8 cellular contexts compared by ENCODE assay signal in genomic region chr1:89085781-89086180, GRCh38. TPM values are rescaled to one million over a fixed set of nuclear protein-coding genes. Genes with fewer than 3 reads are reported as not detected.
DNase-seq lines count a peak whose midpoint lies in the region; ATAC-seq and TF ChIP-seq lines count a peak whose summit lies in the region.

No MANE protein-coding gene starts in this region.

- peak in 2 of 3 donors; percentile 27 to 50 for DNase-seq in stimulated activated CD4-positive, alpha-beta T cell treated with anti-CD3 and anti-CD28 coated beads, Interleukin-12 subunit alpha, Interleukin-12 subunit beta, amount 100 ng/mL, for 48 hours (ENCODE audit: low read depth in 2 of 3, low spot score in 1 of 3)
- no peak for DNase-seq in stimulated activated CD4-positive, alpha-beta T cell treated with anti-CD3 and anti-CD28 coated beads, Interleukin-4, amount 100 ng/mL, for 4 hours
- peak; percentile 41 for DNase-seq in NCI-H128 (lab: John Stamatoyannopoulos, UW; ENCODE audit: unreplicated experiment)
- peak; percentile 51 for DNase-seq in activated T-helper 2 cell treated with anti-CD3 and anti-CD28 coated beads, Interferon-gamma antibody, Interleukin-2, Interleukin-4, amounts not matched to agents 10 μg/mL and 5 μg/mL and 100 μg/mL, durations not matched to agents 14 hours and 24 hours and 36 hours (ENCODE audit: low spot score)
- peak; percentile 41 for DNase-seq in iris pigment epithelial cell (ENCODE audit: low read depth)
- no peak for DNase-seq in putamen (ENCODE audit: low spot score)

- H3K27me3 Mint-ChIP-seq in activated T-helper 2 cell treated with anti-CD3 and anti-CD28 coated beads, Interferon-gamma antibody, Interleukin-2, Interleukin-4, amounts not matched to agents 10 μg/mL and 5 μg/mL and 100 μg/mL, durations not matched to agents 14 hours and 24 hours and 36 hours (ENCODE audit: low read depth): peaks cover 8% of the 10 kb centered on the region

- intact Hi-C loops in activated T-helper 2 cell treated with anti-CD3 and anti-CD28 coated beads, Interferon-gamma antibody, Interleukin-2, Interleukin-4, amounts not matched to agents 10 μg/mL and 5 μg/mL and 100 μg/mL, durations not matched to agents 14 hours and 24 hours and 36 hours (cut with micrococcal nuclease): loop anchor here (1.0 to 5.0 kb wide), 4 partner anchors 87 to 370 kb away; partner anchors contain the start of gene GBP5

- H3K9me3 Mint-ChIP-seq in activated T-helper 2 cell treated with anti-CD3 and anti-CD28 coated beads, Interferon-gamma antibody, Interleukin-2, Interleukin-4, amounts not matched to agents 10 μg/mL and 5 μg/mL and 100 μg/mL, durations not matched to agents 14 hours and 24 hours and 36 hours: peaks cover 3% of the 10 kb centered on the region

- no peak for TF ChIP-seq POLR2A in GM18505 (IDR thresholded peaks at IDR 0.05; ENCODE audit: borderline replicate concordance, extremely low read depth, insufficient read depth, insufficient read length)

- ATAC-seq in HG03159 (IDR thresholded peaks at IDR 0.05; ENCODE audit: unreplicated experiment): no peak
- no peak for ATAC-seq in GM18505 (IDR thresholded peaks at IDR 0.05; ENCODE audit: unreplicated experiment)

- H3K27ac Mint-ChIP-seq in activated T-helper 2 cell treated with anti-CD3 and anti-CD28 coated beads, Interferon-gamma antibody, Interleukin-2, Interleukin-4, amounts not matched to agents 10 μg/mL and 5 μg/mL and 100 μg/mL, durations not matched to agents 14 hours and 24 hours and 36 hours: no peak overlapping the region

- H3K4me3 Mint-ChIP-seq in activated T-helper 2 cell treated with anti-CD3 and anti-CD28 coated beads, Interferon-gamma antibody, Interleukin-2, Interleukin-4, amounts not matched to agents 10 μg/mL and 5 μg/mL and 100 μg/mL, durations not matched to agents 14 hours and 24 hours and 36 hours (ENCODE audit: low read depth): no peak overlapping the region

- H3K36me3 Mint-ChIP-seq in activated T-helper 2 cell treated with anti-CD3 and anti-CD28 coated beads, Interferon-gamma antibody, Interleukin-2, Interleukin-4, amounts not matched to agents 10 μg/mL and 5 μg/mL and 100 μg/mL, durations not matched to agents 14 hours and 24 hours and 36 hours (ENCODE audit: low read depth): no peaks in the 10 kb centered on the region

- peaks cover 14% of the 10 kb centered on the region for H3K4me1 Mint-ChIP-seq in activated T-helper 2 cell treated with anti-CD3 and anti-CD28 coated beads, Interferon-gamma antibody, Interleukin-2, Interleukin-4, amounts not matched to agents 10 μg/mL and 5 μg/mL and 100 μg/mL, durations not matched to agents 14 hours and 24 hours and 36 hours (ENCODE audit: low read depth)

RNA-seq across cellular contexts. Expression of gene GBP1, which starts 20.8 kb away (rescaled TPM):
- total RNA-seq in activated T-helper 2 cell treated with anti-CD3 and anti-CD28 coated beads, Interferon-gamma antibody, Interleukin-2, Interleukin-4, amounts not matched to agents 10 μg/mL and 5 μg/mL and 100 μg/mL, durations not matched to agents 14 hours and 24 hours and 36 hours: 35.3 and 40.0 TPM in 2 replicates

RNA-seq across cellular contexts. Expression of gene GBP2, which starts 40.1 kb away (rescaled TPM):
- 71.9 and 74.1 TPM in 2 replicates for total RNA-seq in activated T-helper 2 cell treated with anti-CD3 and anti-CD28 coated beads, Interferon-gamma antibody, Interleukin-2, Interleukin-4, amounts not matched to agents 10 μg/mL and 5 μg/mL and 100 μg/mL, durations not matched to agents 14 hours and 24 hours and 36 hours

Comparison
In these comparisons a context has a peak if more than half of its experiments do, and no peak if none do; other contexts are left out.
1. DNase-seq: peak in stimulated activated CD4-positive, alpha-beta T cell treated with anti-CD3 and anti-CD28 coated beads, Interleukin-12 subunit alpha, Interleukin-12 subunit beta, amount 100 ng/mL, for 48 hours (2 of 3), NCI-H128 (single experiment), activated T-helper 2 cell treated with anti-CD3 and anti-CD28 coated beads, Interferon-gamma antibody, Interleukin-2, Interleukin-4, amounts not matched to agents 10 μg/mL and 5 μg/mL and 100 μg/mL, durations not matched to agents 14 hours and 24 hours and 36 hours (single experiment) and iris pigment epithelial cell (single experiment); none in stimulated activated CD4-positive, alpha-beta T cell treated with anti-CD3 and anti-CD28 coated beads, Interleukin-4, amount 100 ng/mL, for 4 hours (0 of 2) and putamen (single experiment).